In the genomic region with DNA sequence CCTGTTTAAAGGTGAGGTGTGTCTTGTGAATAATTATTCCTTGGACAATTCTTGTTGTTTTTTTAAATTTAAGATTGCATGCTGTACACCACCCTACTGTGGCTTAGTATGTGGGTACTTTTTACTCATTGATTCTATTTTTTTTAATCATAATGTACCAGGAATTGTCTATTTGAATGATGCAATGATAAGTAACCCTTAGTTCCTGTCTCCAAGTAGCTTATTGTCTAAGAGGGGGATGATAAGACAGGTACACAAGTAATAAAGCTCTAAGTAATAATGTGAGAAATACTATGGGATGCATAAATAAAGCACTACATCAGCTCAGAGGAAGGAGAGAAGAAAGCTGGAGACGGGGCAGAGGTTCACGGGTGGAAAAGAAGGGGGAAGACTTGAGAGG, we compare ENCODE assay signal across 30 cellular contexts.
"Had no signal": no experiment of that assay in that cellular context is flagged by ENCODE, and none has a peak within 500 bp of the region (broad histone marks: within the 10 kb centered on the region; RNA-seq: fewer than 3 reads in every experiment).

No MANE protein-coding gene starts in this region.

- H3K27ac Mint-ChIP-seq: activated CD4-positive, alpha-beta memory T cell treated with anti-CD3 and anti-CD28 coated beads, Interleukin-2, amount 10 ng/mL, durations not matched to agents 7 days and 5 days; activated CD4-positive, alpha-beta T cell treated with anti-CD3 and anti-CD28 coated beads, Interleukin-2, amount 10 ng/mL, durations not matched to agents 7 days and 5 days; activated naive CD4-positive, alpha-beta T cell treated with anti-CD3 and anti-CD28 coated beads for 36 hours; activated naive CD4-positive, alpha-beta T cell treated with anti-CD3 and anti-CD28 coated beads, Interleukin-2, amount 50 U/mL, for 24 hours; activated naive CD8-positive, alpha-beta T cell treated with anti-CD3 and anti-CD28 coated beads for 36 hours; activated naive CD8-positive, alpha-beta T cell treated with anti-CD3 and anti-CD28 coated beads, Interleukin-2, amount 50 U/mL, for 24 hours; activated T-helper 1 cell treated with anti-CD3 and anti-CD28 coated beads, Interleukin-12 subunit alpha, Interleukin-12 subunit beta, Interleukin-2, Interleukin-4 antibody, amounts not matched to agents 30 ng/mL and 10 ng/mL and 1 ng/mL, durations not matched to agents 14 hours and 24 hours and 36 hours; activated T-helper 2 cell treated with anti-CD3 and anti-CD28 coated beads, Interferon-gamma antibody, Interleukin-2, Interleukin-4, amounts not matched to agents 10 μg/mL and 5 μg/mL and 100 μg/mL, durations not matched to agents 14 hours and 24 hours and 36 hours; WTC11 had no signal

- H3K36me3 Mint-ChIP-seq: activated naive CD4-positive, alpha-beta T cell treated with anti-CD3 and anti-CD28 coated beads, Interleukin-2, amount 50 U/mL, for 24 hours; activated naive CD8-positive, alpha-beta T cell treated with anti-CD3 and anti-CD28 coated beads for 36 hours had no signal

- H3K4me3 Mint-ChIP-seq: activated CD4-positive, alpha-beta memory T cell treated with anti-CD3 and anti-CD28 coated beads, Interleukin-2, amount 10 ng/mL, durations not matched to agents 7 days and 5 days; activated CD4-positive, alpha-beta T cell treated with anti-CD3 and anti-CD28 coated beads, Interleukin-2, amount 10 ng/mL, durations not matched to agents 7 days and 5 days; activated naive CD4-positive, alpha-beta T cell treated with anti-CD3 and anti-CD28 coated beads for 36 hours; activated naive CD4-positive, alpha-beta T cell treated with anti-CD3 and anti-CD28 coated beads, Interleukin-2, amount 50 U/mL, for 24 hours; activated naive CD8-positive, alpha-beta T cell treated with anti-CD3 and anti-CD28 coated beads for 36 hours; activated naive CD8-positive, alpha-beta T cell treated with anti-CD3 and anti-CD28 coated beads, Interleukin-2, amount 50 U/mL, for 24 hours; activated T-cell treated with anti-CD3 and anti-CD28 coated beads, Interleukin-2, amount 50 U/mL, for 4 hours; activated T-helper 1 cell treated with anti-CD3 and anti-CD28 coated beads, Interleukin-12 subunit alpha, Interleukin-12 subunit beta, Interleukin-2, Interleukin-4 antibody, amounts not matched to agents 30 ng/mL and 10 ng/mL and 1 ng/mL, durations not matched to agents 14 hours and 24 hours and 36 hours; WTC11 had no signal

- H3K27ac ChIP-seq: adrenal gland, body of pancreas, cardiac muscle cell, colonic mucosa, VCaP had no signal

- H3K27me3 Mint-ChIP-seq: activated naive CD8-positive, alpha-beta T cell treated with anti-CD3 and anti-CD28 coated beads for 36 hours; activated naive CD8-positive, alpha-beta T cell treated with anti-CD3 and anti-CD28 coated beads, Interleukin-2, amount 50 U/mL, for 24 hours had no signal

- H3K36me3 ChIP-seq: adrenal gland, cardiac muscle cell, colonic mucosa had no signal

- H3K4me1 Mint-ChIP-seq: activated CD4-positive, alpha-beta memory T cell treated with anti-CD3 and anti-CD28 coated beads, Interleukin-2, amount 10 ng/mL, durations not matched to agents 7 days and 5 days; activated CD4-positive, alpha-beta T cell treated with anti-CD3 and anti-CD28 coated beads, Interleukin-2, amount 10 ng/mL, durations not matched to agents 7 days and 5 days; activated naive CD4-positive, alpha-beta T cell treated with anti-CD3 and anti-CD28 coated beads, Interleukin-2, amount 50 U/mL, for 24 hours had no signal

- H3K9me3 Mint-ChIP-seq: activated CD4-positive, alpha-beta memory T cell treated with anti-CD3 and anti-CD28 coated beads, Interleukin-2, amount 10 ng/mL, durations not matched to agents 7 days and 5 days; activated CD4-positive, alpha-beta T cell treated with anti-CD3 and anti-CD28 coated beads, Interleukin-2, amount 10 ng/mL, durations not matched to agents 7 days and 5 days; activated naive CD4-positive, alpha-beta T cell treated with anti-CD3 and anti-CD28 coated beads for 36 hours; activated naive CD4-positive, alpha-beta T cell treated with anti-CD3 and anti-CD28 coated beads, Interleukin-2, amount 50 U/mL, for 24 hours; activated naive CD8-positive, alpha-beta T cell treated with anti-CD3 and anti-CD28 coated beads, Interleukin-2, amount 50 U/mL, for 24 hours; activated T-cell treated with anti-CD3 and anti-CD28 coated beads, Interleukin-2, amount 50 U/mL, for 4 hours; activated T-helper 1 cell treated with anti-CD3 and anti-CD28 coated beads, Interleukin-12 subunit alpha, Interleukin-12 subunit beta, Interleukin-2, Interleukin-4 antibody, amounts not matched to agents 30 ng/mL and 10 ng/mL and 1 ng/mL, durations not matched to agents 14 hours and 24 hours and 36 hours; activated T-helper 2 cell treated with anti-CD3 and anti-CD28 coated beads, Interferon-gamma antibody, Interleukin-2, Interleukin-4, amounts not matched to agents 10 μg/mL and 5 μg/mL and 100 μg/mL, durations not matched to agents 14 hours and 24 hours and 36 hours had no signal

- H3K4me1 ChIP-seq: adrenal gland, body of pancreas had no signal

- H3K27me3 ChIP-seq: adrenal gland, body of pancreas, cardiac muscle cell, colonic mucosa had no signal

- H3K4me3 ChIP-seq: adrenal gland, body of pancreas, cardiac muscle cell, colonic mucosa had no signal

- ATAC-seq: activated naive CD8-positive, alpha-beta T cell treated with anti-CD3 and anti-CD28 coated beads, Interleukin-2, amount 50 U/mL, for 24 hours; activated T-cell treated with anti-CD3 and anti-CD28 coated beads, Interleukin-2, amount 50 U/mL, for 4 hours; body of pancreas; esophagus mucosa; WTC11 had no signal

- DNase-seq: activated CD4-positive, alpha-beta memory T cell treated with anti-CD3 and anti-CD28 coated beads, Interleukin-2, amount 10 ng/mL, durations not matched to agents 7 days and 5 days; activated CD4-positive, alpha-beta T cell treated with anti-CD3 and anti-CD28 coated beads for 1 hour; activated CD4-positive, alpha-beta T cell treated with anti-CD3 and anti-CD28 coated beads for 4 hours; activated CD4-positive, alpha-beta T cell treated with anti-CD3 and anti-CD28 coated beads, Interleukin-2, amount 10 ng/mL, durations not matched to agents 7 days and 5 days; activated CD4-positive, alpha-beta T cell treated with anti-CD3 and anti-CD28 coated beads, Interleukin-2, amount 50 U/mL, for 4 hours; activated CD8-positive, alpha-beta memory T cell treated with anti-CD3 and anti-CD28 coated beads, Interleukin-2, amount 50 U/mL, for 48 hours; activated effector memory CD4-positive, alpha-beta T cell treated with anti-CD3 and anti-CD28 coated beads, Interleukin-2, amount 50 U/mL, for 16 hours; activated naive CD4-positive, alpha-beta T cell treated with anti-CD3 and anti-CD28 coated beads for 36 hours; activated naive CD8-positive, alpha-beta T cell treated with anti-CD3 and anti-CD28 coated beads for 36 hours; activated naive CD8-positive, alpha-beta T cell treated with anti-CD3 and anti-CD28 coated beads, Interleukin-2, amount 50 U/mL, for 24 hours; activated T-cell treated with anti-CD3 and anti-CD28 coated beads for 4 hours; activated T-cell treated with anti-CD3 and anti-CD28 coated beads, Interleukin-2, amount 50 U/mL, for 4 hours; adrenal gland; amygdala; aorta; body of pancreas; central memory CD4-positive, alpha-beta T cell; cerebellar nuclear complex; colonic mucosa; effector CD8-positive, alpha-beta T cell; foreskin fibroblast; head of caudate nucleus; T-helper 2 cell had no signal

- H3K9me3 ChIP-seq: adrenal gland, body of pancreas, colonic mucosa had no signal
